ENCODE assay signal across 8 cellular contexts in genomic region chr11:117796456-117797428, GRCh38. TPM values are rescaled to one million over a fixed set of nuclear protein-coding genes. Genes with fewer than 3 reads are reported as not detected.
DNase-seq lines count a peak whose midpoint lies in the region; ATAC-seq lines count a peak whose summit lies in the region.

A gene with protein sequence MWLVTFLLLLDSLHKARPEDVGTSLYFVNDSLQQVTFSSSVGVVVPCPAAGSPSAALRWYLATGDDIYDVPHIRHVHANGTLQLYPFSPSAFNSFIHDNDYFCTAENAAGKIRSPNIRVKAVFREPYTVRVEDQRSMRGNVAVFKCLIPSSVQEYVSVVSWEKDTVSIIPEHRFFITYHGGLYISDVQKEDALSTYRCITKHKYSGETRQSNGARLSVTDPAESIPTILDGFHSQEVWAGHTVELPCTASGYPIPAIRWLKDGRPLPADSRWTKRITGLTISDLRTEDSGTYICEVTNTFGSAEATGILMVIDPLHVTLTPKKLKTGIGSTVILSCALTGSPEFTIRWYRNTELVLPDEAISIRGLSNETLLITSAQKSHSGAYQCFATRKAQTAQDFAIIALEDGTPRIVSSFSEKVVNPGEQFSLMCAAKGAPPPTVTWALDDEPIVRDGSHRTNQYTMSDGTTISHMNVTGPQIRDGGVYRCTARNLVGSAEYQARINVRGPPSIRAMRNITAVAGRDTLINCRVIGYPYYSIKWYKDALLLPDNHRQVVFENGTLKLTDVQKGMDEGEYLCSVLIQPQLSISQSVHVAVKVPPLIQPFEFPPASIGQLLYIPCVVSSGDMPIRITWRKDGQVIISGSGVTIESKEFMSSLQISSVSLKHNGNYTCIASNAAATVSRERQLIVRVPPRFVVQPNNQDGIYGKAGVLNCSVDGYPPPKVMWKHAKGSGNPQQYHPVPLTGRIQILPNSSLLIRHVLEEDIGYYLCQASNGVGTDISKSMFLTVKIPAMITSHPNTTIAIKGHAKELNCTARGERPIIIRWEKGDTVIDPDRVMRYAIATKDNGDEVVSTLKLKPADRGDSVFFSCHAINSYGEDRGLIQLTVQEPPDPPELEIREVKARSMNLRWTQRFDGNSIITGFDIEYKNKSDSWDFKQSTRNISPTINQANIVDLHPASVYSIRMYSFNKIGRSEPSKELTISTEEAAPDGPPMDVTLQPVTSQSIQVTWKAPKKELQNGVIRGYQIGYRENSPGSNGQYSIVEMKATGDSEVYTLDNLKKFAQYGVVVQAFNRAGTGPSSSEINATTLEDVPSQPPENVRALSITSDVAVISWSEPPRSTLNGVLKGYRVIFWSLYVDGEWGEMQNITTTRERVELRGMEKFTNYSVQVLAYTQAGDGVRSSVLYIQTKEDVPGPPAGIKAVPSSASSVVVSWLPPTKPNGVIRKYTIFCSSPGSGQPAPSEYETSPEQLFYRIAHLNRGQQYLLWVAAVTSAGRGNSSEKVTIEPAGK (N-terminal part only) (minus strand): TSS chr11:117797216. CDS start chr11:117797079, 137 bp downstream.

- CTCF ChIA-PET in activated CD4-positive, alpha-beta memory T cell treated with anti-CD3 and anti-CD28 coated beads for 36 hours (lab: Charles Lee), result interaction anchor here (1.3 to 2.8 kb wide), 3 partner anchors 12 to 370 kb away, joined by 3 to 19 read pairs (median 8); no protein-coding TSS in a partner anchor
- CTCF ChIA-PET in activated CD4-positive, alpha-beta memory T cell treated with anti-CD3 and anti-CD28 coated beads, Interleukin-2, amount 10 ng/mL, durations not matched to agents 7 days and 5 days (lab: Charles Lee), result interaction anchor here (1.8 to 2.9 kb wide), 2 partner anchors 11 kb away, joined by 6 to 8 read pairs; no protein-coding TSS in a partner anchor

- ATAC-seq in activated naive CD8-positive, alpha-beta T cell treated with anti-CD3 and anti-CD28 coated beads, Interleukin-2, amount 10 ng/mL, durations not matched to agents 7 days and 5 days (ENCODE audit: low read depth), result peak; percentile 93

- H3K4me3 Mint-ChIP-seq in activated CD4-positive, alpha-beta memory T cell treated with anti-CD3 and anti-CD28 coated beads for 36 hours, result no peak within 1 kb of the TSS
- H3K4me3 Mint-ChIP-seq in activated CD4-positive, alpha-beta memory T cell treated with anti-CD3 and anti-CD28 coated beads, Interleukin-2, amount 10 ng/mL, durations not matched to agents 7 days and 5 days, result no peak within 1 kb of the TSS
- peak within 1 kb of the TSS; percentile 50 for H3K4me3 Mint-ChIP-seq in activated naive CD8-positive, alpha-beta T cell treated with anti-CD3 and anti-CD28 coated beads, Interleukin-2, amount 10 ng/mL, durations not matched to agents 7 days and 5 days

- POLR2A ChIA-PET in activated CD4-positive, alpha-beta memory T cell treated with anti-CD3 and anti-CD28 coated beads for 36 hours (lab: Charles Lee), result no interaction called here
- POLR2A ChIA-PET in activated CD4-positive, alpha-beta memory T cell treated with anti-CD3 and anti-CD28 coated beads, Interleukin-2, amount 10 ng/mL, durations not matched to agents 7 days and 5 days (lab: Charles Lee), result no interaction called here
- POLR2A ChIA-PET in activated naive CD8-positive, alpha-beta T cell treated with anti-CD3 and anti-CD28 coated beads, Interleukin-2, amount 10 ng/mL, durations not matched to agents 7 days and 5 days (lab: Charles Lee), result no interaction called here

- no peaks in the 10 kb centered on the region for H3K36me3 Mint-ChIP-seq in activated CD4-positive, alpha-beta memory T cell treated with anti-CD3 and anti-CD28 coated beads for 36 hours
- H3K36me3 Mint-ChIP-seq in activated CD4-positive, alpha-beta memory T cell treated with anti-CD3 and anti-CD28 coated beads, Interleukin-2, amount 10 ng/mL, durations not matched to agents 7 days and 5 days (ENCODE audit: low read depth), result no peaks in the 10 kb centered on the region
- no peaks in the 10 kb centered on the region for H3K36me3 Mint-ChIP-seq in activated naive CD8-positive, alpha-beta T cell treated with anti-CD3 and anti-CD28 coated beads, Interleukin-2, amount 10 ng/mL, durations not matched to agents 7 days and 5 days

- H3K4me1 Mint-ChIP-seq in activated CD4-positive, alpha-beta memory T cell treated with anti-CD3 and anti-CD28 coated beads for 36 hours (ENCODE audit: low read depth), result peaks cover 7% of the 10 kb centered on the region
- H3K4me1 Mint-ChIP-seq in activated CD4-positive, alpha-beta memory T cell treated with anti-CD3 and anti-CD28 coated beads, Interleukin-2, amount 10 ng/mL, durations not matched to agents 7 days and 5 days, result peaks cover 8% of the 10 kb centered on the region
- peaks cover 2% of the 10 kb centered on the region for H3K4me1 Mint-ChIP-seq in activated naive CD8-positive, alpha-beta T cell treated with anti-CD3 and anti-CD28 coated beads, Interleukin-2, amount 10 ng/mL, durations not matched to agents 7 days and 5 days

- DNase-seq in activated CD4-positive, alpha-beta memory T cell treated with anti-CD3 and anti-CD28 coated beads for 36 hours, result peak; percentile 42
- DNase-seq in activated CD4-positive, alpha-beta memory T cell treated with anti-CD3 and anti-CD28 coated beads, Interleukin-2, amount 10 ng/mL, durations not matched to agents 7 days and 5 days, result no peak
- peak; percentile 65 for DNase-seq in activated naive CD8-positive, alpha-beta T cell treated with anti-CD3 and anti-CD28 coated beads, Interleukin-2, amount 10 ng/mL, durations not matched to agents 7 days and 5 days
- DNase-seq in iPS-NIHi7 (ENCODE audit: extremely low spot score) (peak; percentile 71), SW 1271 (lab: John Stamatoyannopoulos, UW) (no peak), NCI-H446 (lab: John Stamatoyannopoulos, UW) (no peak), cortex of kidney (lab: John Stamatoyannopoulos, UW) (no peak)
- peak; percentile 30 to 55 for DNase-seq in stimulated activated CD4-positive, alpha-beta T cell treated with anti-CD3 and anti-CD28 coated beads, Interleukin-4, amount 100 ng/mL, for 4 hours

- no peak within 1 kb of the TSS for H3K27ac Mint-ChIP-seq in activated CD4-positive, alpha-beta memory T cell treated with anti-CD3 and anti-CD28 coated beads for 36 hours
- no peak within 1 kb of the TSS for H3K27ac Mint-ChIP-seq in activated CD4-positive, alpha-beta memory T cell treated with anti-CD3 and anti-CD28 coated beads, Interleukin-2, amount 10 ng/mL, durations not matched to agents 7 days and 5 days
- no peak within 1 kb of the TSS for H3K27ac Mint-ChIP-seq in activated naive CD8-positive, alpha-beta T cell treated with anti-CD3 and anti-CD28 coated beads, Interleukin-2, amount 10 ng/mL, durations not matched to agents 7 days and 5 days

- no peaks in the 10 kb centered on the region for H3K9me3 Mint-ChIP-seq in activated CD4-positive, alpha-beta memory T cell treated with anti-CD3 and anti-CD28 coated beads for 36 hours
- no peaks in the 10 kb centered on the region for H3K9me3 Mint-ChIP-seq in activated CD4-positive, alpha-beta memory T cell treated with anti-CD3 and anti-CD28 coated beads, Interleukin-2, amount 10 ng/mL, durations not matched to agents 7 days and 5 days
- H3K9me3 Mint-ChIP-seq in activated naive CD8-positive, alpha-beta T cell treated with anti-CD3 and anti-CD28 coated beads, Interleukin-2, amount 10 ng/mL, durations not matched to agents 7 days and 5 days, result no peaks in the 10 kb centered on the region

- peaks cover 53% of the 10 kb centered on the region for H3K27me3 Mint-ChIP-seq in activated CD4-positive, alpha-beta memory T cell treated with anti-CD3 and anti-CD28 coated beads for 36 hours
- H3K27me3 Mint-ChIP-seq in activated CD4-positive, alpha-beta memory T cell treated with anti-CD3 and anti-CD28 coated beads, Interleukin-2, amount 10 ng/mL, durations not matched to agents 7 days and 5 days, result peaks cover 64% of the 10 kb centered on the region
- peaks cover 78% of the 10 kb centered on the region for H3K27me3 Mint-ChIP-seq in activated naive CD8-positive, alpha-beta T cell treated with anti-CD3 and anti-CD28 coated beads, Interleukin-2, amount 10 ng/mL, durations not matched to agents 7 days and 5 days

- intact Hi-C loops in activated CD4-positive, alpha-beta memory T cell treated with anti-CD3 and anti-CD28 coated beads for 36 hours (cut with micrococcal nuclease), result no loop called here

RNA-seq across cellular contexts. Expression of the gene that starts here (rescaled TPM):
- under 1 TPM; 0.29 to 0.67 TPM for total RNA-seq in activated CD4-positive, alpha-beta memory T cell treated with anti-CD3 and anti-CD28 coated beads for 36 hours
- total RNA-seq in activated CD4-positive, alpha-beta memory T cell treated with anti-CD3 and anti-CD28 coated beads, Interleukin-2, amount 10 ng/mL, durations not matched to agents 7 days and 5 days, result under 1 TPM in 1 of 2 experiments, not detected in 1; 0.03 TPM
- total RNA-seq in activated naive CD8-positive, alpha-beta T cell treated with anti-CD3 and anti-CD28 coated beads, Interleukin-2, amount 10 ng/mL, durations not matched to agents 7 days and 5 days, result 1 to 10 TPM; 1.4 to 3.1 TPM

Comparison
In these comparisons a context has a peak if more than half of its experiments do, and no peak if none do; other contexts are left out.
1. Peak in DNase-seq in activated CD4-positive, alpha-beta memory T cell treated with anti-CD3 and anti-CD28 coated beads for 36 hours; RNA of the gene not detected or under 1 TPM.
2. DNase-seq: peak in activated naive CD8-positive, alpha-beta T cell treated with anti-CD3 and anti-CD28 coated beads, Interleukin-2, amount 10 ng/mL, durations not matched to agents 7 days and 5 days (single experiment), iPS-NIHi7 (single experiment) and stimulated activated CD4-positive, alpha-beta T cell treated with anti-CD3 and anti-CD28 coated beads, Interleukin-4, amount 100 ng/mL, for 4 hours (2 of 2); none in activated CD4-positive, alpha-beta memory T cell treated with anti-CD3 and anti-CD28 coated beads, Interleukin-2, amount 10 ng/mL, durations not matched to agents 7 days and 5 days (single experiment), SW 1271 (0 of 2), NCI-H446 (0 of 2) and cortex of kidney (single experiment).